Comparison of ENCODE assay signal across 18 cellular contexts in genomic region chr21:42661688-42662429, GRCh38. TPM values are rescaled to one million over a fixed set of nuclear protein-coding genes. Genes with fewer than 3 reads are reported as not detected.
DNase-seq lines count a peak whose midpoint lies in the region; FAIRE-seq and TF ChIP-seq lines count a peak whose summit lies in the region.
"Had no signal": no experiment of that assay in that cellular context is flagged by ENCODE, and none has a peak within 500 bp of the region (broad histone marks: within the 10 kb centered on the region; RNA-seq: fewer than 3 reads in every experiment).

No MANE protein-coding gene starts in this region.

- H3K9me3 ChIP-seq in DOHH2 (ENCODE audit: control insufficient read depth, insufficient read depth, low read length), result peaks cover 4% of the 10 kb centered on the region; the same call in 1 of the 2 replicates
- H3K9me3 ChIP-seq in WERI-Rb-1 (ENCODE audit: severe bottlenecking), result no peaks in the 10 kb centered on the region
- no peaks in the 10 kb centered on the region for H3K9me3 ChIP-seq in small intestine (ENCODE audit: control insufficient read depth, low read depth)

- H3K4me1 Mint-ChIP-seq in nephron progenitor cell, result peaks cover 21% of the 10 kb centered on the region

- H3K4me1 ChIP-seq in DOHH2 (ENCODE audit: control insufficient read depth, low read length) (peaks cover 85% of the 10 kb centered on the region), small intestine (ENCODE audit: control insufficient read depth in 2 of 2, insufficient read depth in 1 of 2, low read depth in 1 of 2, low read length in 1 of 2) (no peaks in the 10 kb centered on the region)

- DNase-seq in NCI-H2171 treated with DMSO at 0.1 percent for 48 hours (lab: John Stamatoyannopoulos, UW) (peak; percentile 93), WERI-Rb-1 (peak; percentile 93), nephron progenitor cell (no peak), H54 (ENCODE audit: insufficient read length, low spot score) (no peak), small intestine (no peak)
- DNase-seq in activated CD4-positive, alpha-beta T cell treated with anti-CD3 and anti-CD28 coated beads for 4 hours, result no peak
- DNase-seq: activated CD4-positive, alpha-beta T cell treated with anti-CD3 and anti-CD28 coated beads for 1 hour; activated naive CD4-positive, alpha-beta T cell treated with Interleukin-2 at 50 U/mL for 16 hours; activated T-cell treated with anti-CD3 and anti-CD28 coated beads, Interleukin-2, amount 50 U/mL, for 24 hours; CD4-positive, alpha-beta memory T cell; DMS53; HFFc6; NCI-H187; substantia nigra had no signal

- TF ChIP-seq POLR2A in H54 (IDR thresholded peaks at IDR 0.05; ENCODE audit: low read depth, low read length), result no peak

- WGBS in small intestine, 3 donors, result 89 to 92% (median 90%) methylated on average over 25 of the region's 25 CpGs

- peaks cover 25% of the 10 kb centered on the region for H3F3A ChIP-seq in DOHH2 (ENCODE audit: control insufficient read depth, insufficient read depth)

- H3K27me3 Mint-ChIP-seq in nephron progenitor cell (ENCODE audit: low read depth, poor library complexity), result no peaks in the 10 kb centered on the region
- H3K27me3 Mint-ChIP-seq: activated T-cell treated with anti-CD3 and anti-CD28 coated beads, Interleukin-2, amount 50 U/mL, for 24 hours; CD4-positive, alpha-beta memory T cell had no signal

- H3K27ac ChIP-seq in DOHH2 (ENCODE audit: low read depth, low read length), result peak overlapping the region; percentile 91
- H3K27ac ChIP-seq in WERI-Rb-1, result peak overlapping the region; percentile 69
- H3K27ac ChIP-seq in small intestine (ENCODE audit: low read depth in 1 of 2, low read length in 1 of 2), result no peak overlapping the region
- H3K27ac ChIP-seq: coronary artery, KMS-11 had no signal

- H3K9me3 Mint-ChIP-seq in nephron progenitor cell, result no peaks in the 10 kb centered on the region
- H3K9me3 Mint-ChIP-seq: activated T-cell treated with anti-CD3 and anti-CD28 coated beads, Interleukin-2, amount 50 U/mL, for 24 hours; CD4-positive, alpha-beta memory T cell; natural killer cell treated with Interleukin-12 subunit alpha and Interleukin-12 subunit beta and Interleukin-15 and Interleukin-18, amount 100 ng/mL, for 72 hours had no signal

- peak overlapping the region; percentile 42 for H3K27ac Mint-ChIP-seq in nephron progenitor cell
- H3K27ac Mint-ChIP-seq: activated T-cell treated with anti-CD3 and anti-CD28 coated beads, Interleukin-2, amount 50 U/mL, for 24 hours; CD4-positive, alpha-beta memory T cell; HFFc6; natural killer cell treated with Interleukin-12 subunit alpha and Interleukin-12 subunit beta and Interleukin-15 and Interleukin-18, amount 100 ng/mL, for 72 hours had no signal

- FAIRE-seq in H54 (lab: Jason Lieb, UNC), result no peak
- FAIRE-seq in small intestine (lab: Jason Lieb, UNC), result no peak

- TF ChIP-seq CTCF in DOHH2 (IDR thresholded peaks at IDR 0.05; ENCODE audit: low read depth, low read length, poor library complexity, severe bottlenecking) (no peak), WERI-Rb-1 (IDR thresholded peaks at IDR 0.05; ENCODE audit: low read depth, low read length) (no peak), nephron progenitor cell (IDR thresholded peaks at IDR 0.05) (no peak)

- H3K36me3 Mint-ChIP-seq in nephron progenitor cell (ENCODE audit: low read depth), result peaks cover 5% of the 10 kb centered on the region
- H3K36me3 Mint-ChIP-seq: CD4-positive, alpha-beta memory T cell; natural killer cell treated with Interleukin-12 subunit alpha and Interleukin-12 subunit beta and Interleukin-15 and Interleukin-18, amount 100 ng/mL, for 72 hours had no signal

- H3K4me3 Mint-ChIP-seq in nephron progenitor cell, result no peak overlapping the region
- H3K4me3 Mint-ChIP-seq: activated T-cell treated with anti-CD3 and anti-CD28 coated beads, Interleukin-2, amount 50 U/mL, for 24 hours; CD4-positive, alpha-beta memory T cell; HFFc6; natural killer cell treated with Interleukin-12 subunit alpha and Interleukin-12 subunit beta and Interleukin-15 and Interleukin-18, amount 100 ng/mL, for 72 hours had no signal

- H3K27me3 ChIP-seq in DOHH2 (ENCODE audit: control insufficient read depth, low read length) (no peaks in the 10 kb centered on the region), WERI-Rb-1 (ENCODE audit: insufficient read depth, low read depth, severe bottlenecking) (no peaks in the 10 kb centered on the region), small intestine (ENCODE audit: control insufficient read depth in 2 of 2, insufficient read depth in 2 of 2, low read length in 2 of 2) (no peaks in the 10 kb centered on the region)

- H3K79me2 ChIP-seq in DOHH2 (ENCODE audit: control insufficient read depth, low read length), result peaks cover 71% of the 10 kb centered on the region

- H3K4me2 ChIP-seq in DOHH2 (ENCODE audit: low read length), result peak overlapping the region; percentile 71
- H3K4me2 ChIP-seq: KMS-11 had no signal

- H4K20me1 ChIP-seq in DOHH2 (ENCODE audit: control insufficient read depth, insufficient read depth, low read depth, low read length), result peaks cover 14% of the 10 kb centered on the region

- H3K9me2 ChIP-seq in DOHH2 (replicated peaks; ENCODE audit: control insufficient read depth, low read length), result no peaks in the 10 kb centered on the region

- peaks cover 21% of the 10 kb centered on the region for H3K36me3 ChIP-seq in DOHH2 (ENCODE audit: control insufficient read depth, low read length)
- peaks cover 63% of the 10 kb centered on the region for H3K36me3 ChIP-seq in WERI-Rb-1
- no peaks in the 10 kb centered on the region for H3K36me3 ChIP-seq in small intestine (ENCODE audit: control insufficient read depth in 2 of 2, insufficient read depth in 2 of 2, low read length in 2 of 2)

- H3K4me3 ChIP-seq in DOHH2 (ENCODE audit: low read length) (peak overlapping the region; percentile 62), WERI-Rb-1 (ENCODE audit: low read depth, low read length) (no peak overlapping the region), small intestine (ENCODE audit: low read depth in 1 of 2, low read length in 2 of 2) (no peak overlapping the region)
- H3K4me3 ChIP-seq: coronary artery had no signal

RNA-seq across cellular contexts. Expression of gene PDE9A, which starts 8.4 kb away (rescaled TPM):
- polyA plus RNA-seq in small intestine, result 10 to 100 TPM; 34.8 to 96.6 (median 64.3) TPM

Comparison
In these comparisons a context has a peak if more than half of its experiments do, and no peak if none do; other contexts are left out.
1. H3K27ac ChIP-seq: peak in DOHH2 (single experiment) and WERI-Rb-1 (single experiment); none in small intestine (0 of 2).
2. DNase-seq: peak in NCI-H2171 treated with DMSO at 0.1 percent for 48 hours (single experiment) and WERI-Rb-1 (single experiment); none in nephron progenitor cell (single experiment), activated CD4-positive, alpha-beta T cell treated with anti-CD3 and anti-CD28 coated beads for 4 hours (0 of 2), H54 (single experiment) and small intestine (single experiment).